ENCODE assay signal across 28 cellular contexts in genomic region chr1:245541389-245541788, GRCh38.
"Had no signal": no experiment of that assay in that cellular context is flagged by ENCODE, and none has a peak within 500 bp of the region (broad histone marks: within the 10 kb centered on the region; RNA-seq: fewer than 3 reads in every experiment).

No MANE protein-coding gene starts in this region.

- H3K79me2 ChIP-seq: hepatocyte had no signal

- H3K4me3 ChIP-seq: esophagus squamous epithelium, gastrocnemius medialis, heart left ventricle, hepatocyte, lung, mucosa of descending colon, prostate gland, sigmoid colon, testis, tibial artery had no signal

- H3K27me3 ChIP-seq: esophagus squamous epithelium, gastrocnemius medialis, heart left ventricle, hepatocyte, sigmoid colon, testis had no signal

- H3K9me3 Mint-ChIP-seq: memory B cell; mesothelial cell of epicardium; natural killer cell treated with Interleukin-12 subunit alpha and Interleukin-12 subunit beta and Interleukin-15 and Interleukin-18, amount 100 ng/mL, for 72 hours; type B pancreatic cell had no signal

- H3K4me3 Mint-ChIP-seq: effector memory CD8-positive, alpha-beta T cell; memory B cell; mesothelial cell of epicardium; naive B cell; natural killer cell treated with Interleukin-12 subunit alpha and Interleukin-12 subunit beta and Interleukin-15 and Interleukin-18, amount 100 ng/mL, for 72 hours; stimulated activated memory B cell treated with anti-CD40 and anti-IgM and Interleukin-4, amounts not matched to agents 10 μg/mL and 1 μg/mL and 100 μg/mL, for 72 hours; type B pancreatic cell had no signal

- H2AFZ ChIP-seq: hepatocyte had no signal

- H3K9me3 ChIP-seq: esophagus squamous epithelium, gastrocnemius medialis, heart left ventricle, mucosa of descending colon, prostate gland, sigmoid colon, testis, tibial artery had no signal

- H3K4me2 ChIP-seq: hepatocyte had no signal

- H3K36me3 ChIP-seq: esophagus squamous epithelium, gastrocnemius medialis, heart left ventricle, prostate gland, sigmoid colon, tibial artery had no signal

- DNase-seq: cortex of kidney; effector memory CD8-positive, alpha-beta T cell; erythroblast; esophagus squamous epithelium; foreskin fibroblast; gastrocnemius medialis; heart left ventricle; kidney; mucosa of descending colon; naive B cell; nucleus accumbens; right cardiac atrium; sigmoid colon; stimulated activated CD4-positive, alpha-beta T cell treated with anti-CD3 and anti-CD28 coated beads, Interleukin-2, amount 100 ng/mL, for 24 hours; stimulated activated CD4-positive, alpha-beta T cell treated with anti-CD3 and anti-CD28 coated beads, Interleukin-4, amount 100 ng/mL, for 24 hours; stimulated activated naive CD8-positive, alpha-beta T cell treated with anti-CD3 and anti-CD28 coated beads, Interleukin-15, Interleukin-2, amounts not matched to agents 100 U/mL and 50 U/mL, for 24 hours; testis; tibial artery had no signal

- H3K36me3 Mint-ChIP-seq: memory B cell; naive B cell; natural killer cell treated with Interleukin-12 subunit alpha and Interleukin-12 subunit beta and Interleukin-15 and Interleukin-18, amount 100 ng/mL, for 72 hours; stimulated activated memory B cell treated with anti-CD40 and anti-IgM and Interleukin-4, amounts not matched to agents 10 μg/mL and 1 μg/mL and 100 μg/mL, for 72 hours had no signal

- H3K4me1 Mint-ChIP-seq: memory B cell; mesothelial cell of epicardium; naive B cell; stimulated activated memory B cell treated with anti-CD40 and anti-IgM and Interleukin-4, amounts not matched to agents 10 μg/mL and 1 μg/mL and 100 μg/mL, for 72 hours had no signal

- ATAC-seq: effector memory CD8-positive, alpha-beta T cell; gastrocnemius medialis; heart left ventricle; left lobe of liver; mucosa of descending colon; natural killer cell treated with Interleukin-12 subunit alpha and Interleukin-12 subunit beta and Interleukin-15 and Interleukin-18, amount 100 ng/mL, for 72 hours; right cardiac atrium; stimulated activated memory B cell treated with anti-CD40 and anti-IgM and Interleukin-4, amounts not matched to agents 10 μg/mL and 1 μg/mL and 100 μg/mL, for 72 hours; stimulated activated naive CD8-positive, alpha-beta T cell treated with anti-CD3 and anti-CD28 coated beads, Interleukin-15, Interleukin-2, amounts not matched to agents 100 U/mL and 50 U/mL, for 24 hours had no signal

- H3K27ac Mint-ChIP-seq: effector memory CD8-positive, alpha-beta T cell; memory B cell; mesothelial cell of epicardium; naive B cell; natural killer cell treated with Interleukin-12 subunit alpha and Interleukin-12 subunit beta and Interleukin-15 and Interleukin-18, amount 100 ng/mL, for 72 hours; stimulated activated memory B cell treated with anti-CD40 and anti-IgM and Interleukin-4, amounts not matched to agents 10 μg/mL and 1 μg/mL and 100 μg/mL, for 72 hours; type B pancreatic cell had no signal

- H3K4me1 ChIP-seq: esophagus squamous epithelium, gastrocnemius medialis, heart left ventricle, prostate gland, sigmoid colon, testis, tibial artery had no signal

- H3K27ac ChIP-seq: esophagus squamous epithelium, gastrocnemius medialis, heart left ventricle, hepatocyte, prostate gland, sigmoid colon, testis, tibial artery had no signal

- FAIRE-seq: endometrium, kidney had no signal
